16 cellular contexts compared by ENCODE assay signal in the genomic region with DNA sequence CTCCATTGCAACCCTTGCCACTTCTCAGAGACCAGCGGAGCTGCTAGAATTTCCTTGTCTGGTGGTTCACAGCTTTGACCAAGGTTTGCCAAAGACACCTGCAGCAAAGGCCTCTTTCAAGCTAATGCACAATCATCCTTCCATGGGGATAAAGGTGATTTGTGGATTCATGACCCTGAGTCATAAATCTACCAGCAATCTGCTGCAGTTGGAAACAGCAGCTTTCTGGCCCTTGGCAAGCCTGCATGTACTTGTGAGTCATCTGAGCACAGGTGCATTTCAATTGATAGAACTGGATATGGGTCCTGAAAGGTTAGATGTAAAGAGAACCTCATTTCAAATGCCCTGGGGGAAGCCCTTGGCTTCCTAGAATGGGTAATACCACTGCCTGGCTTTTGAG. TPM values are rescaled to one million over a fixed set of nuclear protein-coding genes. Genes with fewer than 3 reads are reported as not detected.
DNase-seq lines count a peak whose midpoint lies in the region; ATAC-seq, FAIRE-seq and TF ChIP-seq lines count a peak whose summit lies in the region.
"Had no signal": no experiment of that assay in that cellular context is flagged by ENCODE, and none has a peak within 500 bp of the region (broad histone marks: within the 10 kb centered on the region; RNA-seq: fewer than 3 reads in every experiment).

No MANE protein-coding gene starts in this region.

- no peaks in the 10 kb centered on the region for H4K20me1 ChIP-seq in astrocyte (ENCODE audit: insufficient read depth, low read length)

- H3K9me3 ChIP-seq in astrocyte (ENCODE audit: insufficient read depth, low read depth, low read length) = no peaks in the 10 kb centered on the region
- no peaks in the 10 kb centered on the region for H3K9me3 ChIP-seq in effector memory CD4-positive, alpha-beta T cell (ENCODE audit: control insufficient read depth, low read length)

- H3K4me3 ChIP-seq in astrocyte (ENCODE audit: insufficient read depth, low read depth, low read length) = no peak overlapping the region
- H3K4me3 ChIP-seq in effector memory CD4-positive, alpha-beta T cell (ENCODE audit: insufficient read depth, low read depth, low read length, poor library complexity, severe bottlenecking) = no peak overlapping the region

- no peak overlapping the region for H3K4me3 Mint-ChIP-seq in astrocyte (ENCODE audit: unreplicated experiment)
- H3K4me3 Mint-ChIP-seq: immature natural killer cell, neural crest cell had no signal

- H3K36me3 ChIP-seq in astrocyte (ENCODE audit: insufficient read depth, low read length) = no peaks in the 10 kb centered on the region
- no peaks in the 10 kb centered on the region for H3K36me3 ChIP-seq in effector memory CD4-positive, alpha-beta T cell (ENCODE audit: control insufficient read depth, insufficient read depth, low read length)

- no peak overlapping the region for H3K27ac ChIP-seq in astrocyte (ENCODE audit: low read depth, low read length)
- no peak overlapping the region for H3K27ac ChIP-seq in effector memory CD4-positive, alpha-beta T cell (ENCODE audit: insufficient read depth, low read length, poor library complexity, severe bottlenecking)

- H3K4me2 ChIP-seq in astrocyte (ENCODE audit: low read length) = no peak overlapping the region

- no peak overlapping the region for H3K9ac ChIP-seq in astrocyte (ENCODE audit: low read length)

- no peak for ATAC-seq in HG02798 (IDR thresholded peaks at IDR 0.05; ENCODE audit: poor library complexity, unreplicated experiment)
- ATAC-seq: HCT116, Right ventricle myocardium inferior had no signal

- peaks cover 4% of the 10 kb centered on the region for H3K9me3 Mint-ChIP-seq in astrocyte (ENCODE audit: unreplicated experiment)
- H3K9me3 Mint-ChIP-seq: immature natural killer cell, neural crest cell had no signal

- DNase-seq in NCI-H2171 treated with DMSO at 0.1 percent for 48 hours (lab: John Stamatoyannopoulos, UW) = peak; percentile 18
- DNase-seq in NCI-H2171 (lab: John Stamatoyannopoulos, UW) = no peak
- DNase-seq in M059J (ENCODE audit: low read depth) = peak; percentile 64
- DNase-seq in astrocyte (ENCODE audit: low read depth) = peak; percentile 61
- peak; percentile 19 for DNase-seq in posterior vena cava (ENCODE audit: low spot score)
- no peak for DNase-seq in cardiac septum (ENCODE audit: low spot score)
- no peak for DNase-seq in effector memory CD4-positive, alpha-beta T cell
- DNase-seq: anterior cingulate cortex, erythroblast, immature natural killer cell, NCI-H1694, substantia nigra had no signal

- peaks cover 25% of the 10 kb centered on the region for H3K27me3 Mint-ChIP-seq in astrocyte (ENCODE audit: low read depth, unreplicated experiment)

- intact Hi-C loops in posterior vena cava (cut with DNase I) (no loop called here), cardiac septum (cut with DNase I) (no loop called here)

- H3K27me3 ChIP-seq in astrocyte (ENCODE audit: insufficient read depth, low read length) = no peaks in the 10 kb centered on the region
- H3K27me3 ChIP-seq in effector memory CD4-positive, alpha-beta T cell (replicated peaks; ENCODE audit: control insufficient read depth, insufficient read depth, low read length, poor library complexity, severe bottlenecking) = no peaks in the 10 kb centered on the region

- no peak overlapping the region for H2AFZ ChIP-seq in astrocyte (ENCODE audit: low read depth, low read length)

- H3K4me1 Mint-ChIP-seq in astrocyte (ENCODE audit: low read depth, unreplicated experiment) = peaks cover 35% of the 10 kb centered on the region

- no peak for TF ChIP-seq CTCF in astrocyte (IDR thresholded peaks at IDR 0.05; ENCODE audit: insufficient read depth, low read depth, low read length)

- H3K79me2 ChIP-seq in astrocyte (ENCODE audit: insufficient read depth, low read length) = no peaks in the 10 kb centered on the region

- peaks cover 3% of the 10 kb centered on the region for H3K36me3 Mint-ChIP-seq in astrocyte (ENCODE audit: low read depth, unreplicated experiment)
- H3K36me3 Mint-ChIP-seq: immature natural killer cell had no signal

- FAIRE-seq in astrocyte (lab: Jason Lieb, UNC) = no peak

- peaks cover 9% of the 10 kb centered on the region for H3K4me1 ChIP-seq in astrocyte (ENCODE audit: insufficient read depth, low read length)
- peaks cover 69% of the 10 kb centered on the region for H3K4me1 ChIP-seq in effector memory CD4-positive, alpha-beta T cell (ENCODE audit: control insufficient read depth, insufficient read depth, low read length, poor library complexity, severe bottlenecking)

- no peak overlapping the region for H3K27ac Mint-ChIP-seq in astrocyte (ENCODE audit: unreplicated experiment)
- H3K27ac Mint-ChIP-seq: immature natural killer cell had no signal

RNA-seq across cellular contexts. Expression of a gene that starts 21.6 kb away (rescaled TPM):
- total RNA-seq in M059J (2014; rRNA removed; shearing (Covaris generic)) = 5.2 and 7.4 TPM in 2 replicates
- 2.6 TPM in 2 replicates for total RNA-seq in astrocyte
- total RNA-seq in posterior vena cava = 1 to 10 TPM; 1.0 to 1.6 TPM
- 2.2 TPM for total RNA-seq in cardiac septum

Comparison
In these comparisons a context has a peak if more than half of its experiments do, and no peak if none do; other contexts are left out.
1. DNase-seq: peak in NCI-H2171 treated with DMSO at 0.1 percent for 48 hours (single experiment), M059J (single experiment), astrocyte (single experiment) and posterior vena cava (single experiment); none in NCI-H2171 (single experiment), cardiac septum (single experiment) and effector memory CD4-positive, alpha-beta T cell (0 of 3).